In genomic region chr3:71753716-71754609, GRCh38 we compare ENCODE assay signal across 8 cellular contexts. TPM values are rescaled to one million over a fixed set of nuclear protein-coding genes. Genes with fewer than 3 reads are reported as not detected.
A peak's percentile ranks its signal among the peaks of the same experiment; 100 is the strongest.
DNase-seq lines count a peak whose midpoint lies in the region; ATAC-seq and TF ChIP-seq lines count a peak whose summit lies in the region.

Gene GPR27, plus strand, starts transcription at chr3:71753855. Its CDS starts 195 bp downstream, at chr3:71754050.

- peaks cover 50 to 54% of the 10 kb centered on the region in 2 experiments for H3K4me1 ChIP-seq in neutrophil (ENCODE audit: control insufficient read depth in 1 of 2, insufficient read depth in 1 of 2, low read depth in 1 of 2, low read length in 1 of 2)

- no peaks in the 10 kb centered on the region for H3K9me3 ChIP-seq in neutrophil

- no peaks in the 10 kb centered on the region for H3K36me3 ChIP-seq in neutrophil

- TF ChIP-seq CTCF in fibroblast of villous mesenchyme (IDR thresholded peaks at IDR 0.05; ENCODE audit: insufficient read depth, low read depth, low read length) (no peak), neutrophil (IDR thresholded peaks at IDR 0.05) (no peak)

- peak; percentile 20 for DNase-seq in stimulated activated CD4-positive, alpha-beta T cell treated with anti-CD3 and anti-CD28 coated beads, Interleukin-12 subunit alpha, Interleukin-12 subunit beta, amount 100 ng/mL, for 4 hours
- DNase-seq in stimulated activated CD4-positive, alpha-beta T cell treated with anti-CD3 and anti-CD28 coated beads, Interleukin-1b, Interleukin-23, amount 100 ng/mL, for 48 hours: no peak
- peak; percentile 38 to 60 for DNase-seq in activated T-cell treated with anti-CD3 and anti-CD28 coated beads, Interleukin-2, amount 50 U/mL, for 48 hours
- peak; percentile 39 for DNase-seq in fibroblast of villous mesenchyme (ENCODE audit: low read depth)

- H3K27ac ChIP-seq in neutrophil: peak within 1 kb of the TSS; percentile 91

- ATAC-seq in HG03520 (IDR thresholded peaks at IDR 0.05; ENCODE audit: unreplicated experiment) (no peak), GM19452 (IDR thresholded peaks at IDR 0.05; ENCODE audit: unreplicated experiment) (no peak), GM18517 (IDR thresholded peaks at IDR 0.05; ENCODE audit: unreplicated experiment) (no peak)

- no peaks in the 10 kb centered on the region for H3K27me3 ChIP-seq in neutrophil

- no peak within 1 kb of the TSS for H3K4me3 ChIP-seq in fibroblast of villous mesenchyme (ENCODE audit: low read depth, low read length)
- H3K4me3 ChIP-seq in neutrophil (ENCODE audit: low read depth in 1 of 2, low read length in 1 of 2): peak within 1 kb of the TSS; percentile 81 to 82

RNA-seq across cellular contexts. Expression of gene GPR27, which starts in this region (rescaled TPM):
- not detected in 2 replicates for total RNA-seq in fibroblast of villous mesenchyme

Comparison
In these comparisons a context has a peak if more than half of its experiments do, and no peak if none do; other contexts are left out.
1. Peak in DNase-seq in fibroblast of villous mesenchyme; RNA of the gene not detected or under 1 TPM.